ENCODE assay signal across 8 cellular contexts in genomic region chr1:149613951-149614350, GRCh38. TPM values are rescaled to one million over a fixed set of nuclear protein-coding genes. Genes with fewer than 3 reads are reported as not detected.
"Had no signal": no experiment of that assay in that cellular context is flagged by ENCODE, and none has a peak within 500 bp of the region (broad histone marks: within the 10 kb centered on the region; RNA-seq: fewer than 3 reads in every experiment).

No MANE protein-coding gene starts in this region.

RNA-seq across cellular contexts. Expression of gene PPIAL4C, which starts 30.3 kb away (rescaled TPM):
- total RNA-seq: LHCN-M2, MCF 10A, NCI-H460, PC-9, Peyer's patch, Right ventricle myocardium inferior, RPMI7951, SJSA1 had no signal
